ENCODE assay signal across 16 cellular contexts in the genomic region with DNA sequence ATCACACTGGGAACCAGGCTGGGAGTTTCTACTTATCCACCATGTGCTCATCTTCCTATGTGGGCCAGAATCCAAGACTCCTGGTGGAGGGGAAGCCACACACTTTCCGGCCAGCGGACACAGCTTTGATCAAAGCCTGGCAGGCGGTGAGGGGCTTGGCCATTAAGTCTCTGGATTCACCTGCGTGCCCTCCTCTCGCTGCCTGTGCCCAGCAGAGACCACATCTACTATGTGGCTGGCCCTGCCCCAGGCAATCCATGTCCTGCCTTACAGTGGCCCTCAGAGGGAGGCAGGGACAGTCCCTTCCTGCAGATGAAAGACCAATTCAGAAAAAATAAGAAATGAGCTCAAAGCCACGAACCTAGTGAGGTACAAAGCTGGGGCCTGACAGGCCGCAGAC.
DNase-seq lines count a peak whose midpoint lies in the region; ATAC-seq and TF ChIP-seq lines count a peak whose summit lies in the region.
"Had no signal": no experiment of that assay in that cellular context is flagged by ENCODE, and none has a peak within 500 bp of the region (broad histone marks: within the 10 kb centered on the region; RNA-seq: fewer than 3 reads in every experiment).

No MANE protein-coding gene starts in this region.

- CTCF ChIA-PET in activated CD4-positive, alpha-beta T cell treated with anti-CD3 and anti-CD28 coated beads, Interleukin-2, amount 10 ng/mL, durations not matched to agents 7 days and 5 days (lab: Charles Lee), result interaction anchor here (0.9 to 4.6 kb wide), 10 partner anchors 8 to 93 kb away, joined by 3 to 13 read pairs (median 4); no protein-coding TSS in a partner anchor

- TF ChIP-seq CTCF in RWPE2 (IDR thresholded peaks at IDR 0.05; ENCODE audit: poor library complexity, severe bottlenecking) (no peak), chondrocyte (IDR thresholded peaks at IDR 0.05) (no peak)

- no peak for DNase-seq in activated CD4-positive, alpha-beta T cell treated with anti-CD3 and anti-CD28 coated beads, Interleukin-2, amount 10 ng/mL, durations not matched to agents 7 days and 5 days
- no peak for DNase-seq in activated CD4-positive, alpha-beta T cell treated with anti-CD3 and anti-CD28 coated beads for 1 hour
- DNase-seq in RWPE2 (ENCODE audit: low spot score) (peak; percentile 54), chondrocyte (ENCODE audit: low spot score) (peak; percentile 49), NK-92 (lab: John Stamatoyannopoulos, UW; ENCODE audit: unreplicated experiment) (no peak), H4 (ENCODE audit: low spot score) (no peak)
- no peak for DNase-seq in stimulated activated effector memory CD8-positive, alpha-beta T cell treated with anti-CD3 and anti-CD28 coated beads, Interleukin-12 subunit alpha, Interleukin-12 subunit beta, amount 100 ng/mL, for 72 hours (ENCODE audit: low spot score in 2 of 2)
- no peak for DNase-seq in stimulated activated CD4-positive, alpha-beta T cell treated with anti-CD3 and anti-CD28 coated beads, Interleukin-2, amount 100 ng/mL, for 48 hours
- DNase-seq: ACHN, anterior cingulate cortex, NCI-H1694, NCI-H526, occipital lobe, SHP77 treated with DMSO at 0.1 percent for 48 hours, small intestine had no signal

- no peaks in the 10 kb centered on the region for H3K4me1 ChIP-seq in RWPE2 (ENCODE audit: insufficient read depth, poor library complexity, severe bottlenecking)

- H3K9me3 ChIP-seq in RWPE2 (ENCODE audit: severe bottlenecking), result no peaks in the 10 kb centered on the region
- H3K9me3 ChIP-seq: suprapubic skin had no signal

- H3K27ac Mint-ChIP-seq in activated CD4-positive, alpha-beta T cell treated with anti-CD3 and anti-CD28 coated beads, Interleukin-2, amount 10 ng/mL, durations not matched to agents 7 days and 5 days, result peak overlapping the region; percentile 28
- no peak overlapping the region for H3K27ac Mint-ChIP-seq in chondrocyte (ENCODE audit: unreplicated experiment)
- peak overlapping the region; percentile 98 for H3K27ac Mint-ChIP-seq in stimulated activated effector memory CD8-positive, alpha-beta T cell treated with anti-CD3 and anti-CD28 coated beads, Interleukin-12 subunit alpha, Interleukin-12 subunit beta, amount 100 ng/mL, for 72 hours

- ATAC-seq in RWPE2 (ENCODE audit: low read depth), result no peak
- no peak for ATAC-seq in stimulated activated effector memory CD8-positive, alpha-beta T cell treated with anti-CD3 and anti-CD28 coated beads, Interleukin-12 subunit alpha, Interleukin-12 subunit beta, amount 100 ng/mL, for 72 hours

- no peak overlapping the region for H3K27ac ChIP-seq in RWPE2 (ENCODE audit: poor library complexity, severe bottlenecking)
- H3K27ac ChIP-seq: suprapubic skin had no signal

- no peaks in the 10 kb centered on the region for H3K27me3 Mint-ChIP-seq in activated CD4-positive, alpha-beta T cell treated with anti-CD3 and anti-CD28 coated beads, Interleukin-2, amount 10 ng/mL, durations not matched to agents 7 days and 5 days
- peaks cover 8% of the 10 kb centered on the region for H3K27me3 Mint-ChIP-seq in chondrocyte (ENCODE audit: low read depth)

- H3K36me3 Mint-ChIP-seq in activated CD4-positive, alpha-beta T cell treated with anti-CD3 and anti-CD28 coated beads, Interleukin-2, amount 10 ng/mL, durations not matched to agents 7 days and 5 days (ENCODE audit: low read depth), result peaks cover 75% of the 10 kb centered on the region
- H3K36me3 Mint-ChIP-seq in chondrocyte (ENCODE audit: low read depth), result no peaks in the 10 kb centered on the region
- peaks cover 100% of the 10 kb centered on the region for H3K36me3 Mint-ChIP-seq in stimulated activated effector memory CD8-positive, alpha-beta T cell treated with anti-CD3 and anti-CD28 coated beads, Interleukin-12 subunit alpha, Interleukin-12 subunit beta, amount 100 ng/mL, for 72 hours

- no peaks in the 10 kb centered on the region for H3K27me3 ChIP-seq in RWPE2 (ENCODE audit: insufficient read depth, poor library complexity, severe bottlenecking)
- H3K27me3 ChIP-seq: suprapubic skin had no signal

- H3K4me1 Mint-ChIP-seq in activated CD4-positive, alpha-beta T cell treated with anti-CD3 and anti-CD28 coated beads, Interleukin-2, amount 10 ng/mL, durations not matched to agents 7 days and 5 days, result peaks cover 86% of the 10 kb centered on the region
- peaks cover 4% of the 10 kb centered on the region for H3K4me1 Mint-ChIP-seq in chondrocyte (ENCODE audit: low read depth)
- H3K4me1 Mint-ChIP-seq in stimulated activated effector memory CD8-positive, alpha-beta T cell treated with anti-CD3 and anti-CD28 coated beads, Interleukin-12 subunit alpha, Interleukin-12 subunit beta, amount 100 ng/mL, for 72 hours, result peaks cover 94% of the 10 kb centered on the region

- H3K36me3 ChIP-seq in RWPE2 (ENCODE audit: low read depth), result peaks cover 29% of the 10 kb centered on the region
- H3K36me3 ChIP-seq: suprapubic skin had no signal

- H3K4me3 ChIP-seq in RWPE2 (ENCODE audit: severe bottlenecking), result no peak overlapping the region
- H3K4me3 ChIP-seq: suprapubic skin had no signal

- POLR2A ChIA-PET in activated CD4-positive, alpha-beta T cell treated with anti-CD3 and anti-CD28 coated beads, Interleukin-2, amount 10 ng/mL, durations not matched to agents 7 days and 5 days (lab: Charles Lee), result no interaction called here

- H3K4me3 Mint-ChIP-seq in activated CD4-positive, alpha-beta T cell treated with anti-CD3 and anti-CD28 coated beads, Interleukin-2, amount 10 ng/mL, durations not matched to agents 7 days and 5 days, result no peak overlapping the region
- no peak overlapping the region for H3K4me3 Mint-ChIP-seq in chondrocyte (ENCODE audit: unreplicated experiment)
- no peak overlapping the region for H3K4me3 Mint-ChIP-seq in stimulated activated effector memory CD8-positive, alpha-beta T cell treated with anti-CD3 and anti-CD28 coated beads, Interleukin-12 subunit alpha, Interleukin-12 subunit beta, amount 100 ng/mL, for 72 hours

- no peaks in the 10 kb centered on the region for H3K9me3 Mint-ChIP-seq in activated CD4-positive, alpha-beta T cell treated with anti-CD3 and anti-CD28 coated beads, Interleukin-2, amount 10 ng/mL, durations not matched to agents 7 days and 5 days
- H3K9me3 Mint-ChIP-seq in chondrocyte (ENCODE audit: low read depth), result no peaks in the 10 kb centered on the region
- no peaks in the 10 kb centered on the region for H3K9me3 Mint-ChIP-seq in stimulated activated effector memory CD8-positive, alpha-beta T cell treated with anti-CD3 and anti-CD28 coated beads, Interleukin-12 subunit alpha, Interleukin-12 subunit beta, amount 100 ng/mL, for 72 hours

Comparison
In these comparisons a context has a peak if more than half of its experiments do, and no peak if none do; other contexts are left out.
1. DNase-seq: peak in RWPE2 (single experiment) and chondrocyte (single experiment); none in activated CD4-positive, alpha-beta T cell treated with anti-CD3 and anti-CD28 coated beads, Interleukin-2, amount 10 ng/mL, durations not matched to agents 7 days and 5 days (single experiment), activated CD4-positive, alpha-beta T cell treated with anti-CD3 and anti-CD28 coated beads for 1 hour (single experiment), stimulated activated effector memory CD8-positive, alpha-beta T cell treated with anti-CD3 and anti-CD28 coated beads, Interleukin-12 subunit alpha, Interleukin-12 subunit beta, amount 100 ng/mL, for 72 hours (0 of 2), stimulated activated CD4-positive, alpha-beta T cell treated with anti-CD3 and anti-CD28 coated beads, Interleukin-2, amount 100 ng/mL, for 48 hours (0 of 2), NK-92 (single experiment) and H4 (single experiment).